ENCODE assay signal across 8 cellular contexts in the genomic region with DNA sequence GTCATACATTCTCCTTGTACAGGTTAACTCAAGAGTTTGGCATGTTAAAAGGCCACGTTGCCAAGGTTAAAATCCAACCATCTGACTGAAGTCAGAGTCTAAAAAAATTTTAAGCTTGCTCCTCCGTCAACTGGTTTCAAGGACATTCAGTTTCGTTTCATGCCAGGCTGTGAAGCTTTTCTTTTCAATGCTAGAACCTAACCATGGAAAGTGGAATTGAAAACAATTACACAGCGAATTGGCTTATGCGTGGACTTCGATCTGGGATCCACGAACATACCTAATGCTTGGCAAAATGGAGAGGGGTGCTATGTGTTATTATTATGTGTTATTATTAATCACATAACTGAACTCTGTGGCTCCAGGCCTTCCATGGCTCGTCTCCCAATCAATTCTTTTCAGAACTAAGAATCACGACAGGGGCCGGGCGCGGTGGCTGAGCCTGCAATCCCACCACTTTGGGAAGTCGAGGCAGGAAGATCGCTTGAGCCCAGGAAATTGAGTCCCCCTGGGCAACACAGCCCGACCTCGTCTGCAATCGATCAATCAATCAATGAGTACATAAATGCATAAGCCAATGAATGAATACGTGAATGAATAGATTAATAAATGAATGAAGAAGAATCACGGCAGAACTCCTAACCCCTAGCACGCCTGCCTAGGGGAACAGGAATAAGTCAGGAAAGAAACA. TPM values are rescaled to one million over a fixed set of nuclear protein-coding genes. Genes with fewer than 3 reads are reported as not detected.
DNase-seq lines count a peak whose midpoint lies in the region; TF ChIP-seq lines count a peak whose summit lies in the region.

No MANE protein-coding gene starts in this region.

- H3K27me3 ChIP-seq in ectodermal cell (ENCODE audit: control insufficient read depth, insufficient read depth, low read length, poor library complexity, severe bottlenecking) (no peaks in the 10 kb centered on the region), mucosa of stomach (ENCODE audit: control insufficient read depth, insufficient read depth, low read length) (no peaks in the 10 kb centered on the region)

- WGBS in ectodermal cell, 2 experiments = 42 to 46% methylated on average over 19 to 20 of the region's 20 CpGs

- H3K36me3 ChIP-seq in SK-N-MC (ENCODE audit: insufficient read depth, low read length) (no peaks in the 10 kb centered on the region), ectodermal cell (ENCODE audit: control insufficient read depth, insufficient read depth, low read length) (no peaks in the 10 kb centered on the region), mucosa of stomach (ENCODE audit: control insufficient read depth, insufficient read depth, low read length) (no peaks in the 10 kb centered on the region)

- H3K27me3 Mint-ChIP-seq in HFFc6 (ENCODE audit: insufficient read depth) = peaks cover 5% of the 10 kb centered on the region; the same call in 1 of the 2 replicates

- H3K4me1 ChIP-seq in ectodermal cell (ENCODE audit: control insufficient read depth, insufficient read depth, low read length) = no peaks in the 10 kb centered on the region
- H3K4me1 ChIP-seq in mucosa of stomach (ENCODE audit: control insufficient read depth, insufficient read depth, low read length) = no peaks in the 10 kb centered on the region

- peaks cover 15% of the 10 kb centered on the region for H3K36me3 Mint-ChIP-seq in HFFc6 (ENCODE audit: low read depth)

- H3K27ac ChIP-seq in SK-N-MC (peak overlapping the region; percentile 73), ectodermal cell (ENCODE audit: insufficient read depth, low read depth, low read length, poor library complexity, severe bottlenecking) (no peak overlapping the region)

- H3K4me3 Mint-ChIP-seq in HFFc6 = peak overlapping the region; percentile 100

- in situ Hi-C loops in GM13976 (cut with MboI; ENCODE audit: low sequenced_read_pairs, unreplicated experiment) = no loop called here

- TF ChIP-seq CTCF in GM13976 (IDR thresholded peaks at IDR 0.05; ENCODE audit: borderline replicate concordance, control extremely low read depth, extremely low read depth, insufficient read depth, missing control alignments) (no peak), HFFc6 (IDR thresholded peaks at IDR 0.05) (no peak)

- H3K4me3 ChIP-seq in SK-N-MC (peak overlapping the region; percentile 85), ectodermal cell (ENCODE audit: insufficient read depth, low read depth, low read length) (peak overlapping the region; percentile 87), mucosa of stomach (ENCODE audit: low read length) (peak overlapping the region; percentile 90)

- peaks cover 30% of the 10 kb centered on the region for H3K4me1 Mint-ChIP-seq in HFFc6 (ENCODE audit: low read depth)

- H3K9me3 Mint-ChIP-seq in HFFc6 = no peaks in the 10 kb centered on the region

- H3K9me3 ChIP-seq in SK-N-MC (ENCODE audit: low read depth, low read length) = no peaks in the 10 kb centered on the region
- no peaks in the 10 kb centered on the region for H3K9me3 ChIP-seq in ectodermal cell (ENCODE audit: control insufficient read depth, low read length)
- H3K9me3 ChIP-seq in mucosa of stomach (ENCODE audit: control insufficient read depth, low read length) = no peaks in the 10 kb centered on the region

- DNase-seq in GM13976 (ENCODE audit: low spot score) (peak; percentile 20), HFFc6 (peak; percentile 16), SK-N-MC (ENCODE audit: low read depth, low spot score) (no peak), retina (no peak), 8988T (no peak), NCI-H510A (lab: John Stamatoyannopoulos, UW) (no peak)

- H3K27ac Mint-ChIP-seq in HFFc6 = peak overlapping the region; percentile 100

- H3K9ac ChIP-seq in SK-N-MC (ENCODE audit: insufficient read length) (peak overlapping the region; percentile 95), mucosa of stomach (ENCODE audit: low read length) (peak overlapping the region; percentile 98)

RNA-seq across cellular contexts. Expression of gene ARL5B, which starts 0.8 kb away (rescaled TPM):
- 1 to 10 TPM; 6.9 to 9.0 (median 8.7) TPM for total RNA-seq in HFFc6 (2021; fragmentation: NEBNext Ultra II Directional; extraction: Animal tissue kit (Norgen Biotek cat#: 25700))
- 40.1 TPM for polyA plus RNA-seq in ectodermal cell (2013, experiment 1 of 4)
- 45.8 TPM for polyA plus RNA-seq in ectodermal cell (2013, experiment 2 of 4)
- polyA plus RNA-seq in ectodermal cell (2013, experiment 3 of 4) = 41.7 TPM
- polyA plus RNA-seq in ectodermal cell (2013, experiment 4 of 4) = 42.9 TPM

RNA-seq across cellular contexts. Expression of gene NSUN6, which starts 7.1 kb away (rescaled TPM):
- total RNA-seq in HFFc6 (2021; fragmentation: NEBNext Ultra II Directional; extraction: Animal tissue kit (Norgen Biotek cat#: 25700)) = 1 to 10 TPM; 3.7 to 6.0 (median 5.3) TPM
- polyA plus RNA-seq in ectodermal cell (2013, experiment 1 of 4) = 18.5 TPM
- polyA plus RNA-seq in ectodermal cell (2013, experiment 2 of 4) = 22.2 TPM
- 18.6 TPM for polyA plus RNA-seq in ectodermal cell (2013, experiment 3 of 4)
- polyA plus RNA-seq in ectodermal cell (2013, experiment 4 of 4) = 18.9 TPM

Comparison
In these comparisons a context has a peak if more than half of its experiments do, and no peak if none do; other contexts are left out.
1. DNase-seq: peak in GM13976 (single experiment) and HFFc6 (single experiment); none in SK-N-MC (single experiment), retina (single experiment), 8988T (single experiment) and NCI-H510A (single experiment).
2. Peak in every context shown above with its lines, with median percentiles within 50 percentile points of each other: H3K4me3 ChIP-seq.